In genomic region chr11:112588252-112588668, GRCh38 we compare ENCODE assay signal across 9 cellular contexts.
DNase-seq lines count a peak whose midpoint lies in the region; ATAC-seq and TF ChIP-seq lines count a peak whose summit lies in the region.
"Had no signal": no experiment of that assay in that cellular context is flagged by ENCODE, and none has a peak within 500 bp of the region (broad histone marks: within the 10 kb centered on the region; RNA-seq: fewer than 3 reads in every experiment).

No MANE protein-coding gene starts in this region.

- peaks cover 58% of the 10 kb centered on the region for H3K4me1 Mint-ChIP-seq in nephron progenitor cell

- TF ChIP-seq EP300 in Ishikawa (IDR thresholded peaks at IDR 0.05; ENCODE audit: borderline replicate concordance) = no peak

- H3K4me3 ChIP-seq in AG04450 (ENCODE audit: low read depth, low read length) (no peak overlapping the region), upper lobe of right lung (no peak overlapping the region)
- H3K4me3 ChIP-seq: skin epidermis had no signal

- TF ChIP-seq CTCF in AG04450 (IDR thresholded peaks at IDR 0.05; ENCODE audit: low read depth, low read length) (peak; percentile 67), nephron progenitor cell (IDR thresholded peaks at IDR 0.05) (peak; percentile 63), upper lobe of right lung (IDR thresholded peaks at IDR 0.05) (peak; percentile 74)

- H3K36me3 ChIP-seq in upper lobe of right lung = no peaks in the 10 kb centered on the region

- DNase-seq in AG04450 (ENCODE audit: low read depth, low spot score) (peak; percentile 54), NOMO-1 treated with DMSO at 0.1 percent for 48 hours (lab: John Stamatoyannopoulos, UW; ENCODE audit: unreplicated experiment) (peak; percentile 73), activated T-cell treated with anti-CD3 and anti-CD28 coated beads for 48 hours (ENCODE audit: low read depth) (peak; percentile 8), fibroblast of peridontal ligament (ENCODE audit: extremely low read depth) (peak; percentile 94), nephron progenitor cell (peak; percentile 65), upper lobe of right lung (no peak)

- H3K4me1 ChIP-seq in upper lobe of right lung = no peaks in the 10 kb centered on the region

- CTCF ChIA-PET in AG04450 (lab: Charles Lee) = interaction anchor here (0.6 to 7.1 kb wide), 58 partner anchors 8 to 854 kb away, joined by 3 to 171 read pairs (median 4); no protein-coding TSS in a partner anchor

- intact Hi-C loops in upper lobe of right lung (cut with DNase I) = loop anchor here (5.0 kb wide), 1 partner anchor 699 kb away; no protein-coding TSS in a partner anchor

- H3K4me3 Mint-ChIP-seq in nephron progenitor cell = peak overlapping the region; percentile 12

- H3K27me3 ChIP-seq in AG04450 (ENCODE audit: control insufficient read depth, insufficient read depth, low read length) = no peaks in the 10 kb centered on the region
- H3K27me3 ChIP-seq in upper lobe of right lung = no peaks in the 10 kb centered on the region

- POLR2A ChIA-PET in AG04450 (lab: Yijun Ruan, JAX) = no interaction called here

- ATAC-seq in GM18520 (IDR thresholded peaks at IDR 0.05; ENCODE audit: unreplicated experiment) (peak; percentile 36), upper lobe of right lung (peak; percentile 84)

- no peaks in the 10 kb centered on the region for H3K36me3 Mint-ChIP-seq in nephron progenitor cell (ENCODE audit: low read depth)

- peak; percentile 70 for TF ChIP-seq RAD21 in Ishikawa (IDR thresholded peaks at IDR 0.05; ENCODE audit: low read depth)

- no peak overlapping the region for H3K27ac ChIP-seq in AG04450 (ENCODE audit: low read depth, low read length)
- no peak overlapping the region for H3K27ac ChIP-seq in upper lobe of right lung
- H3K27ac ChIP-seq: skin epidermis had no signal

- H3K9me3 Mint-ChIP-seq in nephron progenitor cell = no peaks in the 10 kb centered on the region

- no peaks in the 10 kb centered on the region for H3K9me3 ChIP-seq in AG04450 (ENCODE audit: control insufficient read depth, insufficient read depth, low read length)
- H3K9me3 ChIP-seq in upper lobe of right lung = no peaks in the 10 kb centered on the region

- H3K27ac Mint-ChIP-seq in nephron progenitor cell = peak overlapping the region; percentile 24

- H3K27me3 Mint-ChIP-seq in nephron progenitor cell (ENCODE audit: low read depth, poor library complexity) = peaks cover 17% of the 10 kb centered on the region

TF ChIP-seq in Ishikawa, 13 proteins besides CTCF, POLR2A, EP300 and RAD21:
- TF ChIP-seq USF1 (IDR thresholded peaks at IDR 0.05) (no peak), YY1 (IDR thresholded peaks at IDR 0.05; ENCODE audit: low read depth) (no peak), CREB1 (IDR thresholded peaks at IDR 0.05; ENCODE audit: low read depth) (no peak), TEAD4 (IDR thresholded peaks at IDR 0.05) (no peak), EGR1 (IDR thresholded peaks at IDR 0.05) (no peak), TCF12 (IDR thresholded peaks at IDR 0.05; ENCODE audit: low read depth) (no peak), NFIC (IDR thresholded peaks at IDR 0.05) (no peak), FOXM1 (IDR thresholded peaks at IDR 0.05; ENCODE audit: borderline replicate concordance, low read depth) (no peak), CEBPB (IDR thresholded peaks at IDR 0.05) (no peak), MAX (IDR thresholded peaks at IDR 0.05) (no peak), REST (IDR thresholded peaks at IDR 0.05; ENCODE audit: low read depth) (no peak), ZBTB7A (IDR thresholded peaks at IDR 0.05; ENCODE audit: low read depth) (no peak), TAF1 (IDR thresholded peaks at IDR 0.05; ENCODE audit: low read depth) (no peak)
